1 cellular context compared by ENCODE assay signal in the genomic region with DNA sequence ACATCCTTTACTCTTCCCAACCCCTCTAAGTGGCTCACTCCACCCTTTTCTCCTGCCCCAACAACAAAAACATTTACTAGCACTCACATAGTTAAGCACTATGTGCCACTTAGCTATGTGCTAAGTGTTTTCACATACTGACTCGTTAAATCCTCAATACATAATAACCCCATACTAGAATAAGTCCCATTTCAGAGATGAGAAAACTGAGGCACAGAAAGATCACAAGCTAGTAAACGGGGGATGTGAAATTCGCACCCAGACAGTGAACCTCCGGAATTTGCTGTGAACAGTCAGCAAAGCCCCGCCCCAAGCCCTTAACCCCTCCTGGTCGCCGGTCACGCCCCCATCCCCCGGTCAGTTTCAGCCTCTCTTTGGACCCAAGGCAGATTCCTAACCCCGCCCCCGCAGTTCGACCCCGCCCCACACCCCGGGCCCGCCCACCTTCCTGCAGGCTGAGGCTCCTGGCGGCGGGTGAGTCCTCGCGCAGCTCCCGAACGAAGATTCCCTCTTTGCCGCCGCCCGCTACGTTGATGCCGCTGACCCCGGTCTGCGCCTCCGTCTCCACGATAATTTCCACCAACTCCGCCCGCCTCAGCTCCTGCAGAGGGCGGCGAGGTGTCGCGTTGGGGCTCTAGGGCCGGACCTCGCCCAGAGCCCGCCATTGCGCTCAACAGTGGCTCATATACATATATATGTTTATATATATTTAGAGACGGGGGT.
A peak's percentile ranks its signal among the peaks of the same experiment; 100 is the strongest.
TF ChIP-seq lines count a peak whose summit lies in the region.

No MANE protein-coding gene starts in this region.

TF ChIP-seq in GM23338, 12 proteins besides CTCF, POLR2A, EP300 and RAD21:
- TF ChIP-seq CREB1 (CRISPR knock-in tag; IDR thresholded peaks at IDR 0.05; ENCODE audit: low read depth) (peak; percentile 34; the same call in 1 of the 2 replicates), POLR2AphosphoS5 (IDR thresholded peaks at IDR 0.05; ENCODE audit: low read depth) (peak; percentile 39; the same call in 1 of the 2 replicates), ZNF331 (CRISPR knock-in tag; IDR thresholded peaks at IDR 0.05; ENCODE audit: low read depth) (no peak)
